ENCODE assay signal across 28 cellular contexts in the genomic region with DNA sequence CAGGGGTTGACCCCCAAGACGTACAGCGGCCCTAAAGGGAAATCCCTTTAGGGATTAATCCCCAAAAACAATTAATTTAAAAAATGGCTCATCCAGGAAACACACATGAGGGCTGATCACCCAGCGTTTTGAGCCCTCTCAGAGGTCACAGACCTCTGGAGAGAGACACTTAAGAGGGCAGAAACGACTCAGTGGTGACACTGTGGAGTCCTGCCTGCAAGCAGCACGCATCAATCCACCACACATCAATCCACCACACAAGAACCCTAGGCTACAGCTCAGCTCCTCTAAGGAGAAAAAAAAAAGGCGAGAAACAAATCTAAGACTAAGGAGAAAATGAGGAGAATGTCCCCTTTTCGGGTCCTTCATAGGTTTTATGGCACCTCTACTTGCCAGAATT. TPM values are rescaled to one million over a fixed set of nuclear protein-coding genes. Genes with fewer than 3 reads are reported as not detected.
A peak's percentile ranks its signal among the peaks of the same experiment; 100 is the strongest.
DNase-seq lines count a peak whose midpoint lies in the region; ATAC-seq, FAIRE-seq and TF ChIP-seq lines count a peak whose summit lies in the region.
"Had no signal": no experiment of that assay in that cellular context is flagged by ENCODE, and none has a peak within 500 bp of the region (broad histone marks: within the 10 kb centered on the region; RNA-seq: fewer than 3 reads in every experiment).

No MANE protein-coding gene starts in this region.

- in situ Hi-C loops in GM12878 (cut with MboI) = no loop called here

- H3K18ac ChIP-seq in trophoblast cell (ENCODE audit: low read length) = no peak overlapping the region

- CTCF ChIA-PET in GM12878 (lab: Yijun Ruan, JAX) = interaction anchor here (1.3 to 2.5 kb wide), 4 partner anchors 15 to 72 kb away, joined by 4 to 11 read pairs (median 4); partner anchors contain the start of gene CTNND1

- no peak overlapping the region for H3K4me3 Mint-ChIP-seq in activated T-cell treated with anti-CD3 and anti-CD28 coated beads, Interleukin-2, amount 50 U/mL, for 72 hours
- H3K4me3 Mint-ChIP-seq in activated T-cell treated with anti-CD3 and anti-CD28 coated beads, Interleukin-2, amount 50 U/mL, for 4 hours = no peak overlapping the region
- H3K4me3 Mint-ChIP-seq in naive thymus-derived CD8-positive, alpha-beta T cell = no peak overlapping the region
- H3K4me3 Mint-ChIP-seq: activated T-helper 1 cell treated with anti-CD3 and anti-CD28 coated beads, Interleukin-12 subunit alpha, Interleukin-12 subunit beta, Interleukin-2, Interleukin-4 antibody, amounts not matched to agents 30 ng/mL and 10 ng/mL and 1 ng/mL, durations not matched to agents 14 hours and 24 hours and 36 hours; brain had no signal

- TF ChIP-seq POLR2A in GM12878 (IDR thresholded peaks at IDR 0.05; ENCODE audit: low read depth, low read length) = no peak

- H3K4me1 ChIP-seq in HUES48 (ENCODE audit: control insufficient read depth, insufficient read depth, low read length) (peaks cover 14% of the 10 kb centered on the region), GM12878 (ENCODE audit: control insufficient read depth, insufficient read depth, low read length) (0 out of 2 replicates have a peak, but pooled peaks cover 6% of the 10 kb centered on the region), trophoblast cell (ENCODE audit: control insufficient read depth in 1 of 2, insufficient read depth in 2 of 2, low read length in 2 of 2) (no peaks in the 10 kb centered on the region)
- H3K4me1 ChIP-seq: BLaER1, colonic mucosa, esophagus squamous epithelium, gastrocnemius medialis had no signal

- H3K4me3 ChIP-seq in HUES48 (ENCODE audit: low read depth, low read length) = no peak overlapping the region
- H3K4me3 ChIP-seq in GM12878 = no peak overlapping the region
- H3K4me3 ChIP-seq in trophoblast cell (ENCODE audit: low read depth, low read length) = no peak overlapping the region
- H3K4me3 ChIP-seq: BLaER1, colonic mucosa, esophagus squamous epithelium, gastrocnemius medialis, lung, spleen had no signal

- WGBS in GM12878 (ENCODE audit: insufficient coverage, insufficient replicate concordance, low lambda C conversion rate, missing lambda C conversion rate) = 25% methylated on average over 7 of the region's 7 CpGs
- whole genome bisulfite sequencing in trophoblast cell (ENCODE audit: extremely low coverage, insufficient coverage, insufficient read length) = no CpG with 5 or more reads among the region's 7 CpGs

- H3K9me3 Mint-ChIP-seq in activated T-cell treated with anti-CD3 and anti-CD28 coated beads, Interleukin-2, amount 50 U/mL, for 72 hours = no peaks in the 10 kb centered on the region
- no peaks in the 10 kb centered on the region for H3K9me3 Mint-ChIP-seq in activated T-cell treated with anti-CD3 and anti-CD28 coated beads, Interleukin-2, amount 50 U/mL, for 4 hours
- no peaks in the 10 kb centered on the region for H3K9me3 Mint-ChIP-seq in naive thymus-derived CD8-positive, alpha-beta T cell
- H3K9me3 Mint-ChIP-seq: activated T-helper 1 cell treated with anti-CD3 and anti-CD28 coated beads, Interleukin-12 subunit alpha, Interleukin-12 subunit beta, Interleukin-2, Interleukin-4 antibody, amounts not matched to agents 30 ng/mL and 10 ng/mL and 1 ng/mL, durations not matched to agents 14 hours and 24 hours and 36 hours; brain had no signal

- H3K9me3 ChIP-seq in HUES48 (ENCODE audit: control insufficient read depth, insufficient read depth, low read length) (no peaks in the 10 kb centered on the region), GM12878 (replicated peaks; ENCODE audit: control insufficient read depth, insufficient read depth, low read length) (no peaks in the 10 kb centered on the region), trophoblast cell (ENCODE audit: insufficient read depth, low read depth, low read length) (no peaks in the 10 kb centered on the region)
- H3K9me3 ChIP-seq: BLaER1, colonic mucosa, esophagus squamous epithelium, gastrocnemius medialis, spleen had no signal

- H3K4me2 ChIP-seq in GM12878 (ENCODE audit: control insufficient read depth, insufficient read depth) = 0 out of 2 replicates have a peak overlapping the region, but pooled peaks have one; percentile 35
- H3K4me2 ChIP-seq in trophoblast cell (ENCODE audit: low read length) = no peak overlapping the region
- H3K4me2 ChIP-seq: BLaER1 had no signal

- TF ChIP-seq RAD21 in GM12878 (IDR thresholded peaks at IDR 0.05; ENCODE audit: insufficient read depth, low read depth, low read length) = no peak

- no peak overlapping the region for H3K14ac ChIP-seq in trophoblast cell (ENCODE audit: low read length)

- BruUV-seq in GM12878 (replicated peaks; lab: Mats Ljungman, UMichigan) = no TSS peak

- H2BK120ac ChIP-seq in trophoblast cell (ENCODE audit: insufficient read depth, low read length, poor library complexity) = no peak overlapping the region

- H4K20me1 ChIP-seq in GM12878 (ENCODE audit: control insufficient read depth, insufficient read depth) = no peaks in the 10 kb centered on the region

- H3K27ac Mint-ChIP-seq in activated T-cell treated with anti-CD3 and anti-CD28 coated beads, Interleukin-2, amount 50 U/mL, for 72 hours = peak overlapping the region; percentile 42
- peak overlapping the region in 1 of 10 donors; percentile 19 for H3K27ac Mint-ChIP-seq in naive thymus-derived CD8-positive, alpha-beta T cell
- H3K27ac Mint-ChIP-seq: activated T-helper 1 cell treated with anti-CD3 and anti-CD28 coated beads, Interleukin-12 subunit alpha, Interleukin-12 subunit beta, Interleukin-2, Interleukin-4 antibody, amounts not matched to agents 30 ng/mL and 10 ng/mL and 1 ng/mL, durations not matched to agents 14 hours and 24 hours and 36 hours; brain had no signal

- H3K36me3 Mint-ChIP-seq in activated T-cell treated with anti-CD3 and anti-CD28 coated beads, Interleukin-2, amount 50 U/mL, for 72 hours (ENCODE audit: insufficient read depth in 2 of 2) = peaks cover 1 to 2% of the 10 kb centered on the region in 2 donors
- peaks cover 2% of the 10 kb centered on the region for H3K36me3 Mint-ChIP-seq in activated T-cell treated with anti-CD3 and anti-CD28 coated beads, Interleukin-2, amount 50 U/mL, for 4 hours (ENCODE audit: insufficient read depth)
- H3K36me3 Mint-ChIP-seq in naive thymus-derived CD8-positive, alpha-beta T cell = peaks cover 0 to 13% (median 2%) of the 10 kb centered on the region in 3 donors

- H3K9ac ChIP-seq in HUES48 (ENCODE audit: low read depth, low read length) = no peak overlapping the region
- H3K9ac ChIP-seq in GM12878 (ENCODE audit: control insufficient read depth, insufficient read depth, low read length) = no peak overlapping the region
- H3K9ac ChIP-seq in trophoblast cell (ENCODE audit: low read length) = peak overlapping the region; percentile 58
- H3K9ac ChIP-seq: BLaER1 had no signal

- H3K4me1 Mint-ChIP-seq in activated T-cell treated with anti-CD3 and anti-CD28 coated beads, Interleukin-2, amount 50 U/mL, for 72 hours (ENCODE audit: low read depth) = peaks cover 24% of the 10 kb centered on the region
- H3K4me1 Mint-ChIP-seq in activated T-cell treated with anti-CD3 and anti-CD28 coated beads, Interleukin-2, amount 50 U/mL, for 4 hours (ENCODE audit: low read depth) = peaks cover 8% of the 10 kb centered on the region
- H3K4me1 Mint-ChIP-seq in naive thymus-derived CD8-positive, alpha-beta T cell = peaks cover 4 to 17% (median 11%) of the 10 kb centered on the region in 4 donors
- H3K4me1 Mint-ChIP-seq: brain had no signal

- H3K79me2 ChIP-seq in GM12878 (ENCODE audit: control insufficient read depth, insufficient read depth, low read length) (peaks cover 46% of the 10 kb centered on the region), trophoblast cell (ENCODE audit: control insufficient read depth, insufficient read depth, low read length, poor library complexity) (no peaks in the 10 kb centered on the region)

- no peak overlapping the region for H3K4ac ChIP-seq in trophoblast cell (ENCODE audit: low read depth, low read length)

- H2BK12ac ChIP-seq in trophoblast cell (ENCODE audit: low read length) = no peak overlapping the region

- H3K23ac ChIP-seq in trophoblast cell (ENCODE audit: low read length) = no peak overlapping the region

- H3K27me3 ChIP-seq in HUES48 (ENCODE audit: control insufficient read depth, insufficient read depth, low read length) = no peaks in the 10 kb centered on the region
- no peaks in the 10 kb centered on the region for H3K27me3 ChIP-seq in GM12878 (replicated peaks in 1 of 2; ENCODE audit: control insufficient read depth in 2 of 2, insufficient read depth in 2 of 2, low read length in 1 of 2)
- no peaks in the 10 kb centered on the region for H3K27me3 ChIP-seq in trophoblast cell (ENCODE audit: insufficient read depth, low read length)
- H3K27me3 ChIP-seq: BLaER1, colonic mucosa, esophagus squamous epithelium, gastrocnemius medialis, spleen had no signal

- H3K79me1 ChIP-seq in trophoblast cell (ENCODE audit: low read length) = no peaks in the 10 kb centered on the region

- H3K36me3 ChIP-seq in HUES48 (ENCODE audit: control insufficient read depth, insufficient read depth, low read length) (peaks cover 11% of the 10 kb centered on the region), GM12878 (ENCODE audit: control insufficient read depth in 2 of 2, insufficient read depth in 2 of 2, low read length in 1 of 2) (peaks cover 0 to 1% of the 10 kb centered on the region in 2 experiments; a peak in 1 of 4 replicates), trophoblast cell (ENCODE audit: control insufficient read depth in 1 of 2, insufficient read depth in 2 of 2, low read length in 2 of 2) (no peaks in the 10 kb centered on the region)
- H3K36me3 ChIP-seq: colonic mucosa, gastrocnemius medialis had no signal

- no peak overlapping the region for H4K12ac ChIP-seq in trophoblast cell (ENCODE audit: low read depth, low read length)

- TF ChIP-seq EP300 in GM12878 (IDR thresholded peaks at IDR 0.05; ENCODE audit: borderline replicate concordance in 1 of 2, control insufficient read depth in 1 of 2, low read depth in 2 of 2, low read length in 2 of 2) = no peak

- intact Hi-C loops in GM12878 (cut with micrococcal nuclease; ENCODE audit: unreplicated experiment) = no loop called here

- no peak for ATAC-seq in activated T-cell treated with anti-CD3 and anti-CD28 coated beads, Interleukin-2, amount 50 U/mL, for 72 hours (replicated peaks in 1 of 2)
- ATAC-seq in activated T-cell treated with anti-CD3 and anti-CD28 coated beads, Interleukin-2, amount 50 U/mL, for 4 hours = no peak
- peak; percentile 72 for ATAC-seq in GM12878
- no peak for ATAC-seq in naive thymus-derived CD8-positive, alpha-beta T cell
- ATAC-seq: activated CD4-positive, CD25-positive, alpha-beta regulatory T cell treated with anti-CD3 and anti-CD28 coated beads, Interleukin-2, amount 50 U/mL, for 24 hours; gastrocnemius medialis had no signal

- no peak overlapping the region for H2AFZ ChIP-seq in GM12878 (ENCODE audit: control insufficient read depth, low read depth, low read length)
- H2AFZ ChIP-seq in trophoblast cell (ENCODE audit: insufficient read depth, low read length, poor library complexity) = no peak overlapping the region

- H2BK5ac ChIP-seq in trophoblast cell (ENCODE audit: low read depth, low read length, poor library complexity) = no peak overlapping the region

- H3K27ac ChIP-seq in HUES48 (ENCODE audit: low read depth, low read length) (peak overlapping the region; percentile 7), GM12878 (ENCODE audit: control insufficient read depth, insufficient read depth) (peak overlapping the region; percentile 6), trophoblast cell (ENCODE audit: low read depth, low read length) (no peak overlapping the region)
- H3K27ac ChIP-seq: BLaER1, colonic mucosa, esophagus squamous epithelium, gastrocnemius medialis, spleen had no signal

- no peaks in the 10 kb centered on the region for H3K27me3 Mint-ChIP-seq in activated T-cell treated with anti-CD3 and anti-CD28 coated beads, Interleukin-2, amount 50 U/mL, for 72 hours (ENCODE audit: low read depth)
- H3K27me3 Mint-ChIP-seq in activated T-cell treated with anti-CD3 and anti-CD28 coated beads, Interleukin-2, amount 50 U/mL, for 4 hours (ENCODE audit: low read depth) = no peaks in the 10 kb centered on the region
- no peaks in the 10 kb centered on the region for H3K27me3 Mint-ChIP-seq in naive thymus-derived CD8-positive, alpha-beta T cell
- H3K27me3 Mint-ChIP-seq: brain had no signal

- RAD21 ChIA-PET in GM12878 (lab: Charles Lee; ENCODE audit: unreplicated experiment) = interaction anchor here (0.6 to 1.4 kb wide), 4 partner anchors 22 to 375 kb away, joined by 3 to 7 read pairs (median 4); partner anchors contain the start of gene BTBD18

- POLR2A ChIA-PET in GM12878 (lab: Charles Lee) = interaction anchor here (0.5 to 1.1 kb wide), 4 partner anchors 12 to 847 kb away, joined by 3 read pairs; partner anchors contain the start of genes LPXN and SELENOH
- POLR2A ChIA-PET in naive thymus-derived CD8-positive, alpha-beta T cell (lab: Charles Lee) = interaction anchor here (0.6 to 0.8 kb wide), 2 partner anchors 10 to 22 kb away, joined by 3 to 4 read pairs; no protein-coding TSS in a partner anchor

- SMC1A ChIA-PET in GM12878 (lab: Charles Lee; ENCODE audit: uncharacterized antibody, unreplicated experiment) = interaction anchor here (0.9 to 3.7 kb wide), 5 partner anchors 14 to 72 kb away, joined by 3 to 19 read pairs (median 4); no protein-coding TSS in a partner anchor

- no peak overlapping the region for H4K91ac ChIP-seq in trophoblast cell (ENCODE audit: low read depth, low read length)

- no peak overlapping the region for H4K8ac ChIP-seq in trophoblast cell (ENCODE audit: low read depth, low read length)

- DNase-seq in activated T-cell treated with anti-CD3 and anti-CD28 coated beads, Interleukin-2, amount 50 U/mL, for 72 hours = no peak
- DNase-seq in activated T-cell treated with anti-CD3 and anti-CD28 coated beads, Interleukin-2, amount 50 U/mL, for 4 hours = no peak
- DNase-seq in GM12878 (ENCODE audit: low read depth, low spot score) (no peak), trophoblast cell (no peak), NCI-H1417 (lab: John Stamatoyannopoulos, UW) (no peak), KG1 (lab: John Stamatoyannopoulos, UW) (no peak)
- no peak for DNase-seq in naive thymus-derived CD8-positive, alpha-beta T cell
- DNase-seq: colonic mucosa; esophagus squamous epithelium; gastrocnemius medialis; hypothalamus; kidney; NCI-H2081 treated with DMSO at 0.1 percent for 48 hours; NCI-H446 treated with DMSO at 0.1 percent for 48 hours; nucleus accumbens; spleen; stimulated activated CD4-positive, alpha-beta T cell treated with anti-CD3 and anti-CD28 coated beads, Interleukin-4, amount 100 ng/mL, for 24 hours had no signal

- no peak overlapping the region for H2AK5ac ChIP-seq in trophoblast cell (ENCODE audit: low read length)

- TF ChIP-seq CTCF in GM12878 (IDR thresholded peaks at IDR 0.05 in 2 of 3, conservative IDR thresholded peaks at IDR 0.05 in 1 of 3; ENCODE audit: control insufficient read depth in 2 of 3, extremely low read depth in 1 of 3, insufficient read depth in 1 of 3, low read depth in 3 of 3, low read length in 3 of 3) = no peak

- FAIRE-seq in GM12878 (lab: Jason Lieb, UNC) = no peak
- FAIRE-seq: kidney had no signal

RNA-seq across cellular contexts. Expression of gene SELENOH, which starts 12.5 kb away (rescaled TPM):
- 100 to 1,000 TPM; 147 to 162 TPM for total RNA-seq in activated T-cell treated with anti-CD3 and anti-CD28 coated beads, Interleukin-2, amount 50 U/mL, for 72 hours
- 100 to 1,000 TPM; 231 to 290 (median 260) TPM for total RNA-seq in activated T-cell treated with anti-CD3 and anti-CD28 coated beads, Interleukin-2, amount 50 U/mL, for 4 hours
- total RNA-seq in GM12878 (2013; cell fraction: nucleolus; rRNA removed) = 79.2 and 86.8 TPM in 2 replicates
- total RNA-seq in GM12878 (2014; rRNA removed) (223 and 232 TPM in 2 replicates), GM12878 (2014; rRNA removed; fragmentation: Illumina TruSeq; extraction: Trizol) (74.4 and 86.2 TPM in 2 replicates), GM12878 (2021) (261 and 269 TPM in 2 replicates)
- 158 TPM for polyA plus RNA-seq in GM12878 (2011; ENCODE audit: low read depth)
- polyA plus RNA-seq in GM12878 (2011; rRNA removed) (169 and 210 TPM in 2 replicates), GM12878 (2014; fragmentation: Illumina TruSeq; extraction: Trizol) (25.7 and 39.3 TPM in 2 replicates), GM12878 (2014; fragmentation: Nextera tagmentation; extraction: Ambion mirVana) (100 to 1,000 TPM in 1 of 2 experiments, 10 to 100 TPM in 1; 20.3 to 101 TPM), GM12878 (2014; rRNA removed) (277 and 283 TPM in 2 replicates), GM12878 (2016; fragmentation: Nextera tagmentation; extraction: Ambion mirVana) (100 to 1,000 TPM; 454 to 458 TPM)
- polyA plus RNA-seq in GM12878 (2011; cell fraction: cytosol; rRNA removed) = 235 and 244 TPM in 2 replicates
- polyA plus RNA-seq in GM12878 (2011; cell fraction: nucleus; rRNA removed) = 123 and 124 TPM in 2 replicates
- 179 and 212 TPM in 2 replicates for polyA plus RNA-seq in GM12878 (2012)
- polyA minus RNA-seq in GM12878 (2011; rRNA and poly(A)+ RNA removed) = 33.4 and 40.6 TPM in 2 replicates
- polyA minus RNA-seq in GM12878 (2011; cell fraction: cytosol; rRNA and poly(A)+ RNA removed) = 27.4 and 31.6 TPM in 2 replicates
- polyA minus RNA-seq in GM12878 (2011; cell fraction: nucleus; rRNA and poly(A)+ RNA removed) = 45.9 and 63.9 TPM in 2 replicates
- polyA plus RNA-seq in trophoblast cell (2013) = 198 and 199 TPM in 2 replicates
- 100 to 1,000 TPM; 142 to 146 TPM for total RNA-seq in naive thymus-derived CD8-positive, alpha-beta T cell
- 100 to 1,000 TPM; 294 to 419 (median 342) TPM for polyA plus RNA-seq in naive thymus-derived CD8-positive, alpha-beta T cell

RNA-seq across cellular contexts. Expression of gene TMX2, which starts 16.4 kb away (rescaled TPM):
- 10 to 100 TPM; 54.2 to 69.8 TPM for total RNA-seq in activated T-cell treated with anti-CD3 and anti-CD28 coated beads, Interleukin-2, amount 50 U/mL, for 72 hours
- total RNA-seq in activated T-cell treated with anti-CD3 and anti-CD28 coated beads, Interleukin-2, amount 50 U/mL, for 4 hours = 100 to 1,000 TPM; 126 to 137 (median 137) TPM
- total RNA-seq in GM12878 (2013; cell fraction: nucleolus; rRNA removed) = 95.8 and 105 TPM in 2 replicates
- 84.2 and 90.4 TPM in 2 replicates for total RNA-seq in GM12878 (2014; rRNA removed)
- total RNA-seq in GM12878 (2014; rRNA removed; fragmentation: Illumina TruSeq; extraction: Trizol) = 73.1 and 74.9 TPM in 2 replicates
- total RNA-seq in GM12878 (2021) = 59.3 and 64.3 TPM in 2 replicates
- 49.5 TPM for polyA plus RNA-seq in GM12878 (2011; ENCODE audit: low read depth)
- polyA plus RNA-seq in GM12878 (2011; rRNA removed) = 74.1 and 90.1 TPM in 2 replicates
- 69.2 and 81.8 TPM in 2 replicates for polyA plus RNA-seq in GM12878 (2011; cell fraction: cytosol; rRNA removed)
- 122 and 147 TPM in 2 replicates for polyA plus RNA-seq in GM12878 (2011; cell fraction: nucleus; rRNA removed)
- polyA plus RNA-seq in GM12878 (2012) = 49.0 and 50.6 TPM in 2 replicates
- 93.2 and 102 TPM in 2 replicates for polyA plus RNA-seq in GM12878 (2014; fragmentation: Illumina TruSeq; extraction: Trizol)
- 100 to 1,000 TPM; 107 to 128 TPM for polyA plus RNA-seq in GM12878 (2014; fragmentation: Nextera tagmentation; extraction: Ambion mirVana)
- polyA plus RNA-seq in GM12878 (2014; rRNA removed) = 66.4 and 82.7 TPM in 2 replicates
- polyA plus RNA-seq in GM12878 (2016; fragmentation: Nextera tagmentation; extraction: Ambion mirVana) = 100 to 1,000 TPM; 124 to 134 TPM
- 109 and 113 TPM in 2 replicates for polyA minus RNA-seq in GM12878 (2011; rRNA and poly(A)+ RNA removed)
- 24.6 and 37.4 TPM in 2 replicates for polyA minus RNA-seq in GM12878 (2011; cell fraction: cytosol; rRNA and poly(A)+ RNA removed)
- polyA minus RNA-seq in GM12878 (2011; cell fraction: nucleus; rRNA and poly(A)+ RNA removed) = 36.6 and 57.2 TPM in 2 replicates
- polyA plus RNA-seq in trophoblast cell (2013) = 76.1 and 78.5 TPM in 2 replicates
- 10 to 100 TPM; 56.4 to 58.5 TPM for total RNA-seq in naive thymus-derived CD8-positive, alpha-beta T cell
- polyA plus RNA-seq in naive thymus-derived CD8-positive, alpha-beta T cell = 10 to 100 TPM; 69.9 to 85.8 (median 82.7) TPM

RNA-seq across cellular contexts. Expression of gene MED19, which starts 16.8 kb away (rescaled TPM):
- 10 to 100 TPM; 19.8 to 20.0 TPM for total RNA-seq in activated T-cell treated with anti-CD3 and anti-CD28 coated beads, Interleukin-2, amount 50 U/mL, for 72 hours
- 10 to 100 TPM; 23.2 to 26.3 (median 24.4) TPM for total RNA-seq in activated T-cell treated with anti-CD3 and anti-CD28 coated beads, Interleukin-2, amount 50 U/mL, for 4 hours
- 8.6 and 11.4 TPM in 2 replicates for total RNA-seq in GM12878 (2013; cell fraction: nucleolus; rRNA removed)
- total RNA-seq in GM12878 (2014; rRNA removed) (16.7 and 17.5 TPM in 2 replicates), GM12878 (2014; rRNA removed; fragmentation: Illumina TruSeq; extraction: Trizol) (13.7 and 13.9 TPM in 2 replicates), GM12878 (2021) (12.5 and 14.1 TPM in 2 replicates)
- polyA plus RNA-seq in GM12878 (2011; ENCODE audit: low read depth) = 9.1 TPM
- polyA plus RNA-seq in GM12878 (2011; rRNA removed) (16.0 and 20.1 TPM in 2 replicates), GM12878 (2014; fragmentation: Illumina TruSeq; extraction: Trizol) (15.7 and 17.1 TPM in 2 replicates), GM12878 (2014; fragmentation: Nextera tagmentation; extraction: Ambion mirVana) (1 to 10 TPM; 4.9 to 9.8 TPM), GM12878 (2014; rRNA removed) (17.0 and 21.3 TPM in 2 replicates), GM12878 (2016; fragmentation: Nextera tagmentation; extraction: Ambion mirVana) (10 to 100 TPM; 25.6 to 28.2 TPM)
- 23.2 and 41.1 TPM in 2 replicates for polyA plus RNA-seq in GM12878 (2011; cell fraction: cytosol; rRNA removed)
- 19.8 and 21.8 TPM in 2 replicates for polyA plus RNA-seq in GM12878 (2011; cell fraction: nucleus; rRNA removed)
- 16.0 and 16.3 TPM in 2 replicates for polyA plus RNA-seq in GM12878 (2012)
- polyA minus RNA-seq in GM12878 (2011; rRNA and poly(A)+ RNA removed) = 9.5 and 10.7 TPM in 2 replicates
- polyA minus RNA-seq in GM12878 (2011; cell fraction: cytosol; rRNA and poly(A)+ RNA removed) = 2.9 and 6.4 TPM in 2 replicates
- 5.9 and 10.7 TPM in 2 replicates for polyA minus RNA-seq in GM12878 (2011; cell fraction: nucleus; rRNA and poly(A)+ RNA removed)
- polyA plus RNA-seq in trophoblast cell (2013) = 32.5 and 33.4 TPM in 2 replicates
- total RNA-seq in naive thymus-derived CD8-positive, alpha-beta T cell = 10 to 100 TPM in 1 of 2 experiments, 1 to 10 TPM in 1; 9.3 to 11.9 TPM
- 10 to 100 TPM; 12.8 to 17.4 (median 15.7) TPM for polyA plus RNA-seq in naive thymus-derived CD8-positive, alpha-beta T cell

RNA-seq across cellular contexts. Expression of gene BTBD18, which starts 22.8 kb away (rescaled TPM):
- not detected for total RNA-seq in activated T-cell treated with anti-CD3 and anti-CD28 coated beads, Interleukin-2, amount 50 U/mL, for 72 hours
- not detected for total RNA-seq in activated T-cell treated with anti-CD3 and anti-CD28 coated beads, Interleukin-2, amount 50 U/mL, for 4 hours
- total RNA-seq in GM12878 (2013; cell fraction: nucleolus; rRNA removed) = not detected in 2 replicates
- total RNA-seq in GM12878 (2014; rRNA removed) = 0.05 TPM in 1 of 2 replicates, not detected in the other
- not detected in 2 replicates for total RNA-seq in GM12878 (2014; rRNA removed; fragmentation: Illumina TruSeq; extraction: Trizol)
- total RNA-seq in GM12878 (2021) = not detected in 2 replicates
- polyA plus RNA-seq in GM12878 (2011; ENCODE audit: low read depth) = 0.16 TPM
- polyA plus RNA-seq in GM12878 (2011; rRNA removed) = not detected in 2 replicates
- polyA plus RNA-seq in GM12878 (2011; cell fraction: cytosol; rRNA removed) = not detected in 2 replicates
- polyA plus RNA-seq in GM12878 (2011; cell fraction: nucleus; rRNA removed) = not detected in 2 replicates
- 0.21 and 0.26 TPM in 2 replicates for polyA plus RNA-seq in GM12878 (2012)
- polyA plus RNA-seq in GM12878 (2014; fragmentation: Illumina TruSeq; extraction: Trizol) = not detected in 2 replicates
- polyA plus RNA-seq in GM12878 (2014; fragmentation: Nextera tagmentation; extraction: Ambion mirVana) = under 1 TPM; 0.05 to 0.11 TPM
- not detected in 2 replicates for polyA plus RNA-seq in GM12878 (2014; rRNA removed)
- polyA plus RNA-seq in GM12878 (2016; fragmentation: Nextera tagmentation; extraction: Ambion mirVana) = under 1 TPM; 0.28 to 0.58 TPM
- not detected in 2 replicates for polyA minus RNA-seq in GM12878 (2011; rRNA and poly(A)+ RNA removed)
- not detected in 2 replicates for polyA minus RNA-seq in GM12878 (2011; cell fraction: cytosol; rRNA and poly(A)+ RNA removed)
- not detected in 2 replicates for polyA minus RNA-seq in GM12878 (2011; cell fraction: nucleus; rRNA and poly(A)+ RNA removed)
- not detected in 2 replicates for polyA plus RNA-seq in trophoblast cell (2013)
- under 1 TPM; 0.18 to 0.30 TPM for total RNA-seq in naive thymus-derived CD8-positive, alpha-beta T cell
- under 1 TPM; 0.25 to 0.76 (median 0.27) TPM for polyA plus RNA-seq in naive thymus-derived CD8-positive, alpha-beta T cell
- total RNA-seq: activated CD8-positive, alpha-beta memory T cell treated with anti-CD3 and anti-CD28 coated beads for 36 hours; activated T-helper 1 cell treated with anti-CD3 and anti-CD28 coated beads, Interleukin-12 subunit alpha, Interleukin-12 subunit beta, Interleukin-2, Interleukin-4 antibody, amounts not matched to agents 30 ng/mL and 10 ng/mL and 1 ng/mL, durations not matched to agents 14 hours and 24 hours and 36 hours; colonic mucosa; Daoy; esophagus squamous epithelium; gastrocnemius medialis; kidney; lung; MCF 10A; spleen; T-helper 2 cell treated with Interferon-gamma antibody and Interleukin-4, amounts not matched to agents 100 ng/mL and 5 ng/mL, for 36 hours; ureter had no signal
- polyA plus RNA-seq: lung, spleen had no signal

RNA-seq across cellular contexts. Expression of gene CTNND1, which starts 32.8 kb away (rescaled TPM):
- total RNA-seq in activated T-cell treated with anti-CD3 and anti-CD28 coated beads, Interleukin-2, amount 50 U/mL, for 72 hours = 10 to 100 TPM in 1 of 2 donors, 1 to 10 TPM in 1; 6.3 to 10.6 TPM
- total RNA-seq in activated T-cell treated with anti-CD3 and anti-CD28 coated beads, Interleukin-2, amount 50 U/mL, for 4 hours = 1 to 10 TPM; 4.9 to 6.3 (median 5.4) TPM
- 258 and 263 TPM in 2 replicates for total RNA-seq in GM12878 (2013; cell fraction: nucleolus; rRNA removed)
- 30.2 and 32.1 TPM in 2 replicates for total RNA-seq in GM12878 (2014; rRNA removed)
- 30.2 and 30.4 TPM in 2 replicates for total RNA-seq in GM12878 (2014; rRNA removed; fragmentation: Illumina TruSeq; extraction: Trizol)
- total RNA-seq in GM12878 (2021) = 43.5 and 44.2 TPM in 2 replicates
- 13.8 TPM for polyA plus RNA-seq in GM12878 (2011; ENCODE audit: low read depth)
- 70.0 and 72.9 TPM in 2 replicates for polyA plus RNA-seq in GM12878 (2011; rRNA removed)
- polyA plus RNA-seq in GM12878 (2011; cell fraction: cytosol; rRNA removed) = 46.2 and 50.4 TPM in 2 replicates
- polyA plus RNA-seq in GM12878 (2011; cell fraction: nucleus; rRNA removed) = 110 and 114 TPM in 2 replicates
- 19.6 and 26.5 TPM in 2 replicates for polyA plus RNA-seq in GM12878 (2012)
- 35.4 and 43.1 TPM in 2 replicates for polyA plus RNA-seq in GM12878 (2014; fragmentation: Illumina TruSeq; extraction: Trizol)
- polyA plus RNA-seq in GM12878 (2014; fragmentation: Nextera tagmentation; extraction: Ambion mirVana) = 1 to 10 TPM; 4.7 to 6.5 TPM
- 25.8 and 27.7 TPM in 2 replicates for polyA plus RNA-seq in GM12878 (2014; rRNA removed)
- polyA plus RNA-seq in GM12878 (2016; fragmentation: Nextera tagmentation; extraction: Ambion mirVana) = 10 to 100 TPM; 29.5 to 29.8 TPM
- polyA minus RNA-seq in GM12878 (2011; rRNA and poly(A)+ RNA removed) = 120 and 124 TPM in 2 replicates
- polyA minus RNA-seq in GM12878 (2011; cell fraction: cytosol; rRNA and poly(A)+ RNA removed) = 55.7 and 58.4 TPM in 2 replicates
- 50.4 and 61.5 TPM in 2 replicates for polyA minus RNA-seq in GM12878 (2011; cell fraction: nucleus; rRNA and poly(A)+ RNA removed)
- 146 and 148 TPM in 2 replicates for polyA plus RNA-seq in trophoblast cell (2013)
- total RNA-seq in naive thymus-derived CD8-positive, alpha-beta T cell = 10 to 100 TPM; 17.4 to 19.1 TPM
- polyA plus RNA-seq in naive thymus-derived CD8-positive, alpha-beta T cell = 1 to 10 TPM; 1.3 to 1.5 (median 1.5) TPM
